In genomic region chr12:32047357-32047828, GRCh38 we compare ENCODE assay signal across 1 cellular context.
TF ChIP-seq lines count a peak whose summit lies in the region.

No MANE protein-coding gene starts in this region.

TF ChIP-seq in K562, 482 proteins besides CTCF, POLR2A, EP300 and RAD21 (continued from another document and continues in another):
- TF ChIP-seq, protein P1, sequence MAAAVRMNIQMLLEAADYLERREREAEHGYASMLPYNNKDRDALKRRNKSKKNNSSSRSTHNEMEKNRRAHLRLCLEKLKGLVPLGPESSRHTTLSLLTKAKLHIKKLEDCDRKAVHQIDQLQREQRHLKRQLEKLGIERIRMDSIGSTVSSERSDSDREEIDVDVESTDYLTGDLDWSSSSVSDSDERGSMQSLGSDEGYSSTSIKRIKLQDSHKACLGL (CRISPR knock-in tag; IDR thresholded peaks at IDR 0.05; ENCODE audit: borderline replicate concordance, poor library complexity, severe bottlenecking): no peak
- TF ChIP-seq L3MBTL2 (IDR thresholded peaks at IDR 0.05) (peak; percentile 10; the same call in 1 of the 2 replicates), NR3C1 (CRISPR knock-in tag; IDR thresholded peaks at IDR 0.05) (no peak), ZBED1 (IDR thresholded peaks at IDR 0.05) (no peak), SRSF9 (IDR thresholded peaks at IDR 0.05; ENCODE audit: borderline replicate concordance, low read depth, low read length) (no peak), E2F4 (CRISPR knock-in tag; IDR thresholded peaks at IDR 0.05; ENCODE audit: low read depth) (no peak), ZNF764 (CRISPR knock-in tag; IDR thresholded peaks at IDR 0.05; ENCODE audit: low read depth) (no peak), RB1 (IDR thresholded peaks at IDR 0.05; ENCODE audit: low read depth) (0 out of 2 replicates have a peak, but pooled peaks have one; percentile 24), CCAR2 (IDR thresholded peaks at IDR 0.05; ENCODE audit: low read depth, low read length) (no peak), RBM17 (IDR thresholded peaks at IDR 0.05; ENCODE audit: borderline replicate concordance, low read depth, low read length) (no peak), NFRKB (IDR thresholded peaks at IDR 0.05; ENCODE audit: low read depth) (no peak), NEUROD1 (IDR thresholded peaks at IDR 0.05; ENCODE audit: borderline replicate concordance, low read depth, low read length, partially characterized antibody) (no peak), ZNF778 (CRISPR knock-in tag; IDR thresholded peaks at IDR 0.05) (no peak), ZNF584 (CRISPR knock-in tag; IDR thresholded peaks at IDR 0.05; ENCODE audit: low read depth) (no peak), CXXC5 (CRISPR knock-in tag; IDR thresholded peaks at IDR 0.05) (peak; percentile 49), IRF1 (CRISPR knock-in tag; IDR thresholded peaks at IDR 0.05; ENCODE audit: borderline replicate concordance) (no peak), HCFC1 (IDR thresholded peaks at IDR 0.05; ENCODE audit: low read depth, low read length) (no peak), ZNF699 (CRISPR knock-in tag; IDR thresholded peaks at IDR 0.05; ENCODE audit: insufficient replicate concordance) (no peak), OTX1 (CRISPR knock-in tag; IDR thresholded peaks at IDR 0.05) (no peak), MTA3 (IDR thresholded peaks at IDR 0.05; ENCODE audit: borderline replicate concordance) (no peak), HNRNPLL (IDR thresholded peaks at IDR 0.05; ENCODE audit: low read depth, low read length, poor library complexity, severe bottlenecking) (no peak), MEIS2 (IDR thresholded peaks at IDR 0.05; ENCODE audit: partially characterized antibody) (no peak), ELF2 (CRISPR knock-in tag; IDR thresholded peaks at IDR 0.05) (no peak), SNAPC5 (CRISPR knock-in tag; IDR thresholded peaks at IDR 0.05) (no peak), NCOA6 (IDR thresholded peaks at IDR 0.05) (no peak), SIRT6 (IDR thresholded peaks at IDR 0.05; ENCODE audit: low read depth, low read length) (no peak), POLR2AphosphoS5 (IDR thresholded peaks at IDR 0.05; ENCODE audit: control insufficient read depth, insufficient read depth, low read depth, low read length) (peak; percentile 68; the same call in 1 of the 2 replicates), TAF1 (IDR thresholded peaks at IDR 0.05; ENCODE audit: control insufficient read depth, extremely low read depth, insufficient read depth, low read length, severe bottlenecking) (no peak)
- TF ChIP-seq, protein P2, sequence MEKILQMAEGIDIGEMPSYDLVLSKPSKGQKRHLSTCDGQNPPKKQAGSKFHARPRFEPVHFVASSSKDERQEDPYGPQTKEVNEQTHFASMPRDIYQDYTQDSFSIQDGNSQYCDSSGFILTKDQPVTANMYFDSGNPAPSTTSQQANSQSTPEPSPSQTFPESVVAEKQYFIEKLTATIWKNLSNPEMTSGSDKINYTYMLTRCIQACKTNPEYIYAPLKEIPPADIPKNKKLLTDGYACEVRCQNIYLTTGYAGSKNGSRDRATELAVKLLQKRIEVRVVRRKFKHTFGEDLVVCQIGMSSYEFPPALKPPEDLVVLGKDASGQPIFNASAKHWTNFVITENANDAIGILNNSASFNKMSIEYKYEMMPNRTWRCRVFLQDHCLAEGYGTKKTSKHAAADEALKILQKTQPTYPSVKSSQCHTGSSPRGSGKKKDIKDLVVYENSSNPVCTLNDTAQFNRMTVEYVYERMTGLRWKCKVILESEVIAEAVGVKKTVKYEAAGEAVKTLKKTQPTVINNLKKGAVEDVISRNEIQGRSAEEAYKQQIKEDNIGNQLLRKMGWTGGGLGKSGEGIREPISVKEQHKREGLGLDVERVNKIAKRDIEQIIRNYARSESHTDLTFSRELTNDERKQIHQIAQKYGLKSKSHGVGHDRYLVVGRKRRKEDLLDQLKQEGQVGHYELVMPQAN (IDR thresholded peaks at IDR 0.05; ENCODE audit: borderline replicate concordance): no peak
- TF ChIP-seq, protein P3, sequence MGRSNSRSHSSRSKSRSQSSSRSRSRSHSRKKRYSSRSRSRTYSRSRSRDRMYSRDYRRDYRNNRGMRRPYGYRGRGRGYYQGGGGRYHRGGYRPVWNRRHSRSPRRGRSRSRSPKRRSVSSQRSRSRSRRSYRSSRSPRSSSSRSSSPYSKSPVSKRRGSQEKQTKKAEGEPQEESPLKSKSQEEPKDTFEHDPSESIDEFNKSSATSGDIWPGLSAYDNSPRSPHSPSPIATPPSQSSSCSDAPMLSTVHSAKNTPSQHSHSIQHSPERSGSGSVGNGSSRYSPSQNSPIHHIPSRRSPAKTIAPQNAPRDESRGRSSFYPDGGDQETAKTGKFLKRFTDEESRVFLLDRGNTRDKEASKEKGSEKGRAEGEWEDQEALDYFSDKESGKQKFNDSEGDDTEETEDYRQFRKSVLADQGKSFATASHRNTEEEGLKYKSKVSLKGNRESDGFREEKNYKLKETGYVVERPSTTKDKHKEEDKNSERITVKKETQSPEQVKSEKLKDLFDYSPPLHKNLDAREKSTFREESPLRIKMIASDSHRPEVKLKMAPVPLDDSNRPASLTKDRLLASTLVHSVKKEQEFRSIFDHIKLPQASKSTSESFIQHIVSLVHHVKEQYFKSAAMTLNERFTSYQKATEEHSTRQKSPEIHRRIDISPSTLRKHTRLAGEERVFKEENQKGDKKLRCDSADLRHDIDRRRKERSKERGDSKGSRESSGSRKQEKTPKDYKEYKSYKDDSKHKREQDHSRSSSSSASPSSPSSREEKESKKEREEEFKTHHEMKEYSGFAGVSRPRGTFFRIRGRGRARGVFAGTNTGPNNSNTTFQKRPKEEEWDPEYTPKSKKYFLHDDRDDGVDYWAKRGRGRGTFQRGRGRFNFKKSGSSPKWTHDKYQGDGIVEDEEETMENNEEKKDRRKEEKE (IDR thresholded peaks at IDR 0.05; ENCODE audit: borderline replicate concordance in 1 of 2, control insufficient read depth in 1 of 2, low read depth in 2 of 2, low read length in 1 of 2): no peak
- TF ChIP-seq, protein P4, sequence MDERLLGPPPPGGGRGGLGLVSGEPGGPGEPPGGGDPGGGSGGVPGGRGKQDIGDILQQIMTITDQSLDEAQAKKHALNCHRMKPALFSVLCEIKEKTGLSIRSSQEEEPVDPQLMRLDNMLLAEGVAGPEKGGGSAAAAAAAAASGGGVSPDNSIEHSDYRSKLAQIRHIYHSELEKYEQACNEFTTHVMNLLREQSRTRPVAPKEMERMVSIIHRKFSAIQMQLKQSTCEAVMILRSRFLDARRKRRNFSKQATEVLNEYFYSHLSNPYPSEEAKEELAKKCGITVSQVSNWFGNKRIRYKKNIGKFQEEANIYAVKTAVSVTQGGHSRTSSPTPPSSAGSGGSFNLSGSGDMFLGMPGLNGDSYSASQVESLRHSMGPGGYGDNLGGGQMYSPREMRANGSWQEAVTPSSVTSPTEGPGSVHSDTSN (CRISPR knock-in tag; IDR thresholded peaks at IDR 0.05; ENCODE audit: low read depth): no peak
- TF ChIP-seq, protein P4 (tag; conservative IDR thresholded peaks at IDR 0.05; ENCODE audit: low read depth): no peak
- TF ChIP-seq, protein P5, sequence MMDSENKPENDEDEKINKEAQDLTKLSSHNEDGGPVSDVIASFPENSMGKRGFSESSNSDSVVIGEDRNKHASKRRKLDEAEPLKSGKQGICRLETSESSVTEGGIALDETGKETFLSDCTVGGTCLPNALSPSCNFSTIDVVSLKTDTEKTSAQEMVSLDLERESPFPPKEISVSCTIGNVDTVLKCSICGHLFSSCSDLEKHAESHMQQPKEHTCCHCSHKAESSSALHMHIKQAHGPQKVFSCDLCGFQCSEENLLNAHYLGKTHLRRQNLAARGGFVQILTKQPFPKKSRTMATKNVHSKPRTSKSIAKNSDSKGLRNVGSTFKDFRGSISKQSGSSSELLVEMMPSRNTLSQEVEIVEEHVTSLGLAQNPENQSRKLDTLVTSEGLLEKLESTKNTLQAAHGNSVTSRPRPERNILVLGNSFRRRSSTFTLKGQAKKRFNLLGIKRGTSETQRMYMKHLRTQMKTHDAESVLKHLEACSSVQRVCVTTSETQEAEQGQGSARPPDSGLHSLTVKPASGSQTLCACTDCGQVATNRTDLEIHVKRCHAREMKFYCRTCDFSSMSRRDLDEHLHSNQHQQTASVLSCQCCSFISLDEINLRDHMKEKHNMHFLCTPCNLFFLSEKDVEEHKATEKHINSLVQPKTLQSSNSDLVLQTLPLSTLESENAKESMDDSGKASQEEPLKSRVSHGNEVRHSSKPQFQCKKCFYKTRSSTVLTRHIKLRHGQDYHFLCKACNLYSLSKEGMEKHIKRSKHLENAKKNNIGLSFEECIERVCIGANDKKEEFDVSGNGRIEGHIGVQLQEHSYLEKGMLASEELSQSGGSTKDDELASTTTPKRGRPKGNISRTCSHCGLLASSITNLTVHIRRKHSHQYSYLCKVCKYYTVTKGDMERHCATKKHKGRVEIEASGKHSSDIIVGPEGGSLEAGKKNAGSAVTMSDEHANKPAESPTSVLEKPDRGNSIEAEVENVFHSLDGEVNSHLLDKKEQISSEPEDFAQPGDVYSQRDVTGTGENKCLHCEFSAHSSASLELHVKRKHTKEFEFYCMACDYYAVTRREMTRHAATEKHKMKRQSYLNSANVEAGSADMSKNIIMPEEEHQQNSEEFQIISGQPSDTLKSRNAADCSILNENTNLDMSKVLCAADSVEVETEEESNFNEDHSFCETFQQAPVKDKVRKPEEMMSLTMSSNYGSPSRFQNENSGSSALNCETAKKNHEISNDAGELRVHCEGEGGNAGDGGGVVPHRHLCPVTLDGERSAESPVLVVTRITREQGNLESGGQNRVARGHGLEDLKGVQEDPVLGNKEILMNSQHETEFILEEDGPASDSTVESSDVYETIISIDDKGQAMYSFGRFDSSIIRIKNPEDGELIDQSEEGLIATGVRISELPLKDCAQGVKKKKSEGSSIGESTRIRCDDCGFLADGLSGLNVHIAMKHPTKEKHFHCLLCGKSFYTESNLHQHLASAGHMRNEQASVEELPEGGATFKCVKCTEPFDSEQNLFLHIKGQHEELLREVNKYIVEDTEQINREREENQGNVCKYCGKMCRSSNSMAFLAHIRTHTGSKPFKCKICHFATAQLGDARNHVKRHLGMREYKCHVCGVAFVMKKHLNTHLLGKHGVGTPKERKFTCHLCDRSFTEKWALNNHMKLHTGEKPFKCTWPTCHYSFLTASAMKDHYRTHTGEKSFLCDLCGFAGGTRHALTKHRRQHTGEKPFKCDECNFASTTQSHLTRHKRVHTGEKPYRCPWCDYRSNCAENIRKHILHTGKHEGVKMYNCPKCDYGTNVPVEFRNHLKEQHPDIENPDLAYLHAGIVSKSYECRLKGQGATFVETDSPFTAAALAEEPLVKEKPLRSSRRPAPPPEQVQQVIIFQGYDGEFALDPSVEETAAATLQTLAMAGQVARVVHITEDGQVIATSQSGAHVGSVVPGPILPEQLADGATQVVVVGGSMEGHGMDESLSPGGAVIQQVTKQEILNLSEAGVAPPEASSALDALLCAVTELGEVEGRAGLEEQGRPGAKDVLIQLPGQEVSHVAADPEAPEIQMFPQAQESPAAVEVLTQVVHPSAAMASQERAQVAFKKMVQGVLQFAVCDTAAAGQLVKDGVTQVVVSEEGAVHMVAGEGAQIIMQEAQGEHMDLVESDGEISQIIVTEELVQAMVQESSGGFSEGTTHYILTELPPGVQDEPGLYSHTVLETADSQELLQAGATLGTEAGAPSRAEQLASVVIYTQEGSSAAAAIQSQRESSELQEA (IDR thresholded peaks at IDR 0.05; ENCODE audit: low read depth): no peak
- TF ChIP-seq, protein P6, sequence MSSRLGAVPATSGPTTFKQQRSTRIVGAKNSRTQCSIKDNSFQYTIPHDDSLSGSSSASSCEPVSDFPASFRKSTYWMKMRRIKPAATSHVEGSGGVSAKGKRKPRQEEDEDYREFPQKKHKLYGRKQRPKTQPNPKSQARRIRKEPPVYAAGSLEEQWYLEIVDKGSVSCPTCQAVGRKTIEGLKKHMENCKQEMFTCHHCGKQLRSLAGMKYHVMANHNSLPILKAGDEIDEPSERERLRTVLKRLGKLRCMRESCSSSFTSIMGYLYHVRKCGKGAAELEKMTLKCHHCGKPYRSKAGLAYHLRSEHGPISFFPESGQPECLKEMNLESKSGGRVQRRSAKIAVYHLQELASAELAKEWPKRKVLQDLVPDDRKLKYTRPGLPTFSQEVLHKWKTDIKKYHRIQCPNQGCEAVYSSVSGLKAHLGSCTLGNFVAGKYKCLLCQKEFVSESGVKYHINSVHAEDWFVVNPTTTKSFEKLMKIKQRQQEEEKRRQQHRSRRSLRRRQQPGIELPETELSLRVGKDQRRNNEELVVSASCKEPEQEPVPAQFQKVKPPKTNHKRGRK (tag; IDR thresholded peaks at IDR 0.05): no peak
